ENCODE assay signal across 18 cellular contexts in genomic region chr22:48884292-48884691, GRCh38.
A peak's percentile ranks its signal among the peaks of the same experiment; 100 is the strongest.
DNase-seq lines count a peak whose midpoint lies in the region; TF ChIP-seq lines count a peak whose summit lies in the region.
"Had no signal": no experiment of that assay in that cellular context is flagged by ENCODE, and none has a peak within 500 bp of the region (broad histone marks: within the 10 kb centered on the region; RNA-seq: fewer than 3 reads in every experiment).

No MANE protein-coding gene starts in this region.

- WGBS in spleen, 5 donors = 70 to 81% (median 78%) methylated on average over 12 of the region's 12 CpGs

- H3K27ac ChIP-seq in spleen (no peak overlapping the region), SJCRH30 (no peak overlapping the region)
- H3K27ac ChIP-seq: GM23248 had no signal

- H3K4me1 Mint-ChIP-seq in activated naive CD4-positive, alpha-beta T cell treated with anti-CD3 and anti-CD28 coated beads, Interleukin-2, amount 10 ng/mL, durations not matched to agents 7 days and 5 days = no peaks in the 10 kb centered on the region
- H3K4me1 Mint-ChIP-seq in activated naive CD4-positive, alpha-beta T cell treated with anti-CD3 and anti-CD28 coated beads for 36 hours (ENCODE audit: low read depth) = no peaks in the 10 kb centered on the region
- H3K4me1 Mint-ChIP-seq in chondrocyte (ENCODE audit: low read depth) = no peaks in the 10 kb centered on the region
- H3K4me1 Mint-ChIP-seq: CD4-positive, CD25-positive, alpha-beta regulatory T cell had no signal

- no peaks in the 10 kb centered on the region for H3K36me3 Mint-ChIP-seq in activated naive CD4-positive, alpha-beta T cell treated with anti-CD3 and anti-CD28 coated beads, Interleukin-2, amount 10 ng/mL, durations not matched to agents 7 days and 5 days
- no peaks in the 10 kb centered on the region for H3K36me3 Mint-ChIP-seq in activated naive CD4-positive, alpha-beta T cell treated with anti-CD3 and anti-CD28 coated beads for 36 hours (ENCODE audit: low read depth)
- no peaks in the 10 kb centered on the region for H3K36me3 Mint-ChIP-seq in chondrocyte (ENCODE audit: low read depth)
- H3K36me3 Mint-ChIP-seq: CD4-positive, CD25-positive, alpha-beta regulatory T cell had no signal

- TF ChIP-seq CTCF in chondrocyte (IDR thresholded peaks at IDR 0.05) (no peak), spleen (IDR thresholded peaks at IDR 0.05 in 8 of 11, conservative IDR thresholded peaks at IDR 0.05 in 3 of 11) (no peak)

- no peaks in the 10 kb centered on the region for H3K9me3 Mint-ChIP-seq in activated naive CD4-positive, alpha-beta T cell treated with anti-CD3 and anti-CD28 coated beads, Interleukin-2, amount 10 ng/mL, durations not matched to agents 7 days and 5 days
- H3K9me3 Mint-ChIP-seq in activated naive CD4-positive, alpha-beta T cell treated with anti-CD3 and anti-CD28 coated beads for 36 hours = no peaks in the 10 kb centered on the region
- no peaks in the 10 kb centered on the region for H3K9me3 Mint-ChIP-seq in chondrocyte (ENCODE audit: low read depth)

- DNase-seq in activated naive CD4-positive, alpha-beta T cell treated with anti-CD3 and anti-CD28 coated beads, Interleukin-2, amount 10 ng/mL, durations not matched to agents 7 days and 5 days = peak; percentile 16
- DNase-seq in activated naive CD4-positive, alpha-beta T cell treated with anti-CD3 and anti-CD28 coated beads for 36 hours = no peak
- peak; percentile 62 for DNase-seq in chondrocyte (ENCODE audit: low spot score)
- peak; percentile 60 for DNase-seq in mesenteric fat pad (ENCODE audit: low spot score)
- DNase-seq in spleen = peak; percentile 39
- DNase-seq in SJCRH30 = no peak
- DNase-seq in COLO829 (ENCODE audit: low spot score) = no peak
- DNase-seq in HUDEP-2 (lab: John Stamatoyannopoulos, UW; ENCODE audit: unreplicated experiment in 76 of 76) = no peak
- DNase-seq: BE2C; CD4-positive, CD25-positive, alpha-beta regulatory T cell; GM23248; NCI-H1105; NCI-H1694; NCI-H510A; NCI-H748 treated with DMSO at 0.1 percent for 48 hours; SIG-M5 had no signal

- no peaks in the 10 kb centered on the region for H3K4me1 ChIP-seq in spleen
- no peaks in the 10 kb centered on the region for H3K4me1 ChIP-seq in SJCRH30
- H3K4me1 ChIP-seq: BE2C, Caco-2 had no signal

- no peak overlapping the region for H3K4me3 ChIP-seq in spleen
- no peak overlapping the region for H3K4me3 ChIP-seq in SJCRH30
- H3K4me3 ChIP-seq: GM12878, GM23248 had no signal

- CTCF ChIA-PET in activated naive CD4-positive, alpha-beta T cell treated with anti-CD3 and anti-CD28 coated beads, Interleukin-2, amount 10 ng/mL, durations not matched to agents 7 days and 5 days (lab: Charles Lee) = no interaction called here
- CTCF ChIA-PET in activated naive CD4-positive, alpha-beta T cell treated with anti-CD3 and anti-CD28 coated beads for 36 hours (lab: Charles Lee) = no interaction called here

- no peak for TF ChIP-seq POLR2A in spleen (IDR thresholded peaks at IDR 0.05)

- H3K4me3 Mint-ChIP-seq in activated naive CD4-positive, alpha-beta T cell treated with anti-CD3 and anti-CD28 coated beads, Interleukin-2, amount 10 ng/mL, durations not matched to agents 7 days and 5 days = no peak overlapping the region
- no peak overlapping the region for H3K4me3 Mint-ChIP-seq in activated naive CD4-positive, alpha-beta T cell treated with anti-CD3 and anti-CD28 coated beads for 36 hours
- H3K4me3 Mint-ChIP-seq in chondrocyte (ENCODE audit: unreplicated experiment) = no peak overlapping the region
- H3K4me3 Mint-ChIP-seq: CD4-positive, CD25-positive, alpha-beta regulatory T cell had no signal

- H3K27me3 Mint-ChIP-seq in activated naive CD4-positive, alpha-beta T cell treated with anti-CD3 and anti-CD28 coated beads, Interleukin-2, amount 10 ng/mL, durations not matched to agents 7 days and 5 days = peaks cover 3% of the 10 kb centered on the region
- peaks cover 14% of the 10 kb centered on the region for H3K27me3 Mint-ChIP-seq in activated naive CD4-positive, alpha-beta T cell treated with anti-CD3 and anti-CD28 coated beads for 36 hours (ENCODE audit: low read depth)
- H3K27me3 Mint-ChIP-seq in chondrocyte (ENCODE audit: low read depth) = peaks cover 5% of the 10 kb centered on the region
- H3K27me3 Mint-ChIP-seq: CD4-positive, CD25-positive, alpha-beta regulatory T cell had no signal

- intact Hi-C loops in activated naive CD4-positive, alpha-beta T cell treated with anti-CD3 and anti-CD28 coated beads for 36 hours (cut with micrococcal nuclease) = no loop called here
- intact Hi-C loops in spleen (cut with DNase I; ENCODE audit: low total_unique reads) = no loop called here

- H3K9me3 ChIP-seq in spleen (no peaks in the 10 kb centered on the region), SJCRH30 (replicated peaks) (no peaks in the 10 kb centered on the region)
- H3K9me3 ChIP-seq: BE2C, Caco-2 had no signal

- H3K36me3 ChIP-seq in spleen (no peaks in the 10 kb centered on the region), SJCRH30 (no peaks in the 10 kb centered on the region)
- H3K36me3 ChIP-seq: BE2C had no signal

- H3K27ac Mint-ChIP-seq in activated naive CD4-positive, alpha-beta T cell treated with anti-CD3 and anti-CD28 coated beads, Interleukin-2, amount 10 ng/mL, durations not matched to agents 7 days and 5 days = no peak overlapping the region
- H3K27ac Mint-ChIP-seq in activated naive CD4-positive, alpha-beta T cell treated with anti-CD3 and anti-CD28 coated beads for 36 hours = no peak overlapping the region
- H3K27ac Mint-ChIP-seq in chondrocyte (ENCODE audit: unreplicated experiment) = no peak overlapping the region
- H3K27ac Mint-ChIP-seq: CD4-positive, CD25-positive, alpha-beta regulatory T cell had no signal

- H3K27me3 ChIP-seq in spleen (replicated peaks in 1 of 7) (peaks cover 0 to 34% (median 0%) of the 10 kb centered on the region in 7 donors), SJCRH30 (peaks cover 24% of the 10 kb centered on the region)
- H3K27me3 ChIP-seq: BE2C had no signal

Comparison
In these comparisons a context has a peak if more than half of its experiments do, and no peak if none do; other contexts are left out.
1. DNase-seq: peak in activated naive CD4-positive, alpha-beta T cell treated with anti-CD3 and anti-CD28 coated beads, Interleukin-2, amount 10 ng/mL, durations not matched to agents 7 days and 5 days (single experiment), chondrocyte (single experiment), mesenteric fat pad (single experiment) and spleen (single experiment); none in activated naive CD4-positive, alpha-beta T cell treated with anti-CD3 and anti-CD28 coated beads for 36 hours (single experiment), SJCRH30 (0 of 2), COLO829 (single experiment) and HUDEP-2 (0 of 76).